ENCODE assay signal across 11 cellular contexts in genomic region chr19:15249560-15249874, GRCh38. TPM values are rescaled to one million over a fixed set of nuclear protein-coding genes. Genes with fewer than 3 reads are reported as not detected.
DNase-seq lines count a peak whose midpoint lies in the region; ATAC-seq and TF ChIP-seq lines count a peak whose summit lies in the region.
"Had no signal": no experiment of that assay in that cellular context is flagged by ENCODE, and none has a peak within 500 bp of the region (broad histone marks: within the 10 kb centered on the region; RNA-seq: fewer than 3 reads in every experiment).

No MANE protein-coding gene starts in this region.

- POLR2A ChIA-PET in PC-9 (lab: Charles Lee; ENCODE audit: unreplicated experiment) = interaction anchor here (0.6 to 0.7 kb wide), 3 partner anchors 114 to 868 kb away, joined by 4 to 5 read pairs (median 5); partner anchors contain the start of gene ADGRE5

- H3K27me3 ChIP-seq in PC-9 (ENCODE audit: insufficient read depth, low read depth) (no peaks in the 10 kb centered on the region), dorsolateral prefrontal cortex (no peaks in the 10 kb centered on the region), muscle layer of duodenum (ENCODE audit: low read depth, low read length) (no peaks in the 10 kb centered on the region), tibial artery (no peaks in the 10 kb centered on the region)

- no peaks in the 10 kb centered on the region for H3K9me2 ChIP-seq in PC-9 (ENCODE audit: insufficient read depth)

- no peak for TF ChIP-seq CTCF in PC-9 (conservative IDR thresholded peaks at IDR 0.05)
- TF ChIP-seq CTCF in dorsolateral prefrontal cortex (IDR thresholded peaks at IDR 0.05 in 54 of 56, conservative IDR thresholded peaks at IDR 0.05 in 2 of 56; ENCODE audit: low read depth in 1 of 56, partially characterized antibody in 56 of 56) = peak in 2 of 56 donors; percentile 20 to 27
- TF ChIP-seq CTCF in tibial artery (IDR thresholded peaks at IDR 0.05) = peak in 1 of 2 experiments; percentile 2

- no peak overlapping the region for H3K4me3 ChIP-seq in PC-9
- no peak overlapping the region for H3K4me3 ChIP-seq in dorsolateral prefrontal cortex
- H3K4me3 ChIP-seq in muscle layer of duodenum (ENCODE audit: low read depth in 1 of 2, low read length in 2 of 2) = peak overlapping the region in 1 of 2 donors; percentile 21
- peak overlapping the region; percentile 32 to 46 for H3K4me3 ChIP-seq in tibial artery

- H3K4me1 ChIP-seq in PC-9 (replicated peaks; ENCODE audit: insufficient read depth) = peaks cover 39% of the 10 kb centered on the region
- peaks cover 41 to 68% of the 10 kb centered on the region in 2 donors for H3K4me1 ChIP-seq in muscle layer of duodenum (ENCODE audit: control insufficient read depth in 1 of 2, insufficient read depth in 2 of 2, low read length in 2 of 2)
- H3K4me1 ChIP-seq in tibial artery = peaks cover 15 to 98% (median 97%) of the 10 kb centered on the region in 4 donors

- DNase-seq in PC-9 (no peak), dorsolateral prefrontal cortex (no peak), tibial artery (no peak), NCI-H1092 (lab: John Stamatoyannopoulos, UW) (no peak), CD1c-positive myeloid dendritic cell (ENCODE audit: extremely low spot score) (no peak), amniotic stem cell (lab: John Stamatoyannopoulos, UW) (no peak)
- DNase-seq: activated effector memory CD4-positive, alpha-beta T cell treated with anti-CD3 and anti-CD28 coated beads, Interleukin-2, amount 50 U/mL, for 16 hours; NCI-H2029 treated with DMSO at 0.1 percent for 48 hours had no signal

- CTCF ChIA-PET in PC-9 (lab: Charles Lee) = interaction anchor here (0.5 to 1.2 kb wide), 5 partner anchors 24 to 101 kb away, joined by 3 to 7 read pairs (median 3); no protein-coding TSS in a partner anchor

- peaks cover 81% of the 10 kb centered on the region for H3K79me2 ChIP-seq in PC-9 (ENCODE audit: low read depth)

- no TSS peak for BruUV-seq in PC-9 (replicated peaks; lab: Mats Ljungman, UMichigan)

- H3K36me3 ChIP-seq in PC-9 (ENCODE audit: low read depth) = peaks cover 43% of the 10 kb centered on the region
- peaks cover 46 to 78% of the 10 kb centered on the region in 2 donors for H3K36me3 ChIP-seq in muscle layer of duodenum (ENCODE audit: control insufficient read depth in 1 of 2, insufficient read depth in 2 of 2, low read length in 2 of 2)
- peaks cover 14 to 65% (median 29%) of the 10 kb centered on the region in 3 donors for H3K36me3 ChIP-seq in tibial artery

- H4K20me1 ChIP-seq in PC-9 (ENCODE audit: insufficient read depth) = peaks cover 82% of the 10 kb centered on the region

- peaks cover 44% of the 10 kb centered on the region for H3F3A ChIP-seq in PC-9 (ENCODE audit: insufficient read depth, low read depth)

- H3K4me2 ChIP-seq in PC-9 = 0 out of 2 replicates have a peak overlapping the region, but pooled peaks have one; percentile 10

- no peaks in the 10 kb centered on the region for H3K9me3 ChIP-seq in PC-9 (ENCODE audit: insufficient read depth, low read depth)
- no peaks in the 10 kb centered on the region for H3K9me3 ChIP-seq in muscle layer of duodenum (ENCODE audit: control insufficient read depth in 1 of 2, low read length in 2 of 2)
- no peaks in the 10 kb centered on the region for H3K9me3 ChIP-seq in tibial artery

- ATAC-seq in GM21367 (IDR thresholded peaks at IDR 0.05; ENCODE audit: unreplicated experiment) = no peak

- H2AFZ ChIP-seq in PC-9 = no peak overlapping the region

- H3K27ac ChIP-seq in PC-9 (peak overlapping the region; percentile 38), dorsolateral prefrontal cortex (peak overlapping the region in 56 of 59 donors; percentile 12 to 90 (median 80)), muscle layer of duodenum (ENCODE audit: low read length) (peak overlapping the region; percentile 79), tibial artery (peak overlapping the region; percentile 98)

- intact Hi-C loops in PC-9 (cut with micrococcal nuclease; ENCODE audit: unreplicated experiment) (no loop called here), dorsolateral prefrontal cortex (cut with DNase I) (no loop called here), tibial artery (cut with DNase I; ENCODE audit: low total_unique reads) (loop anchor here (5.0 kb wide), 1 partner anchor 37 kb away; no protein-coding TSS in a partner anchor)

RNA-seq across cellular contexts. Expression of gene EPHX3, which starts 17.3 kb away (rescaled TPM):
- total RNA-seq in PC-9 (2021) (17.7 and 20.1 TPM in 2 replicates), dorsolateral prefrontal cortex (1 to 10 TPM in 1 of 120 experiments, under 1 TPM in 39, not detected in 80; 0.20 to 1.3 (median 0.42) TPM)
- total RNA-seq: RPMI7951 had no signal

RNA-seq across cellular contexts. Expression of gene NOTCH3, which starts 48.7 kb away (rescaled TPM):
- 115 and 143 TPM in 2 replicates for total RNA-seq in PC-9 (2021)
- total RNA-seq in dorsolateral prefrontal cortex = 10 to 100 TPM in 119 of 120 experiments, 1 to 10 TPM in 1; 9.9 to 79.9 (median 27.6) TPM

Comparison
In these comparisons a context has a peak if more than half of its experiments do, and no peak if none do; other contexts are left out.
1. H3K27ac ChIP-seq: peak in every context shown above with its lines; median percentile 98 in tibial artery; 80 in dorsolateral prefrontal cortex; 79 in muscle layer of duodenum; 38 in PC-9.
2. H3K4me3 ChIP-seq: peak in tibial artery (2 of 2); none in PC-9 (single experiment) and dorsolateral prefrontal cortex (0 of 59).